In genomic region chr4:1572964-1573720, GRCh38 we compare ENCODE assay signal across 17 cellular contexts.
"Had no signal": no experiment of that assay in that cellular context is flagged by ENCODE, and none has a peak within 500 bp of the region (broad histone marks: within the 10 kb centered on the region; RNA-seq: fewer than 3 reads in every experiment).

No MANE protein-coding gene starts in this region.

- ATAC-seq: gastrocnemius medialis; left colon; lower lobe of right lung; stimulated activated naive CD8-positive, alpha-beta T cell treated with anti-CD3 and anti-CD28 coated beads, Interleukin-15, Interleukin-2, amounts not matched to agents 100 U/mL and 50 U/mL, for 24 hours had no signal

- H3K27ac Mint-ChIP-seq: activated B cell treated with CpG ODN at 0.5 μM for 24 hours had no signal

- FAIRE-seq: islet of Langerhans, TTC549 had no signal

- H3K27ac ChIP-seq: breast epithelium, gastrocnemius medialis, lower lobe of right lung, neutrophil, transverse colon had no signal

- H3K4me1 Mint-ChIP-seq: activated B cell treated with CpG ODN at 0.5 μM for 24 hours had no signal

- H3K4me3 ChIP-seq: breast epithelium, gastrocnemius medialis, lower lobe of right lung, transverse colon had no signal

- H3K36me3 ChIP-seq: breast epithelium, gastrocnemius medialis, lower lobe of right lung, neutrophil, transverse colon had no signal

- DNase-seq: activated B cell treated with CpG ODN at 0.5 μM for 24 hours; activated CD4-positive, alpha-beta T cell treated with anti-CD3 and anti-CD28 coated beads for 48 hours; anterior cingulate cortex; erythroblast; gastrocnemius medialis; lower lobe of right lung; midbrain; naive B cell; stimulated activated CD4-positive, alpha-beta T cell treated with anti-CD3 and anti-CD28 coated beads, Interleukin-15, amount 100 ng/mL, for 24 hours; stimulated activated CD4-positive, alpha-beta T cell treated with anti-CD3 and anti-CD28 coated beads, Interleukin-4, amount 100 ng/mL, for 1 hour; stimulated activated naive CD8-positive, alpha-beta T cell treated with anti-CD3 and anti-CD28 coated beads, Interleukin-15, Interleukin-2, amounts not matched to agents 100 U/mL and 50 U/mL, for 24 hours; transverse colon had no signal

- H3K9me3 ChIP-seq: breast epithelium, gastrocnemius medialis, lower lobe of right lung, neutrophil, transverse colon had no signal

- H3K4me1 ChIP-seq: breast epithelium, lower lobe of right lung had no signal

- H3K36me3 Mint-ChIP-seq: naive B cell had no signal

- H3K4me3 Mint-ChIP-seq: activated B cell treated with CpG ODN at 0.5 μM for 24 hours had no signal

- H3K27me3 Mint-ChIP-seq: activated B cell treated with CpG ODN at 0.5 μM for 24 hours had no signal
